1 cellular context compared by ENCODE assay signal in the genomic region with DNA sequence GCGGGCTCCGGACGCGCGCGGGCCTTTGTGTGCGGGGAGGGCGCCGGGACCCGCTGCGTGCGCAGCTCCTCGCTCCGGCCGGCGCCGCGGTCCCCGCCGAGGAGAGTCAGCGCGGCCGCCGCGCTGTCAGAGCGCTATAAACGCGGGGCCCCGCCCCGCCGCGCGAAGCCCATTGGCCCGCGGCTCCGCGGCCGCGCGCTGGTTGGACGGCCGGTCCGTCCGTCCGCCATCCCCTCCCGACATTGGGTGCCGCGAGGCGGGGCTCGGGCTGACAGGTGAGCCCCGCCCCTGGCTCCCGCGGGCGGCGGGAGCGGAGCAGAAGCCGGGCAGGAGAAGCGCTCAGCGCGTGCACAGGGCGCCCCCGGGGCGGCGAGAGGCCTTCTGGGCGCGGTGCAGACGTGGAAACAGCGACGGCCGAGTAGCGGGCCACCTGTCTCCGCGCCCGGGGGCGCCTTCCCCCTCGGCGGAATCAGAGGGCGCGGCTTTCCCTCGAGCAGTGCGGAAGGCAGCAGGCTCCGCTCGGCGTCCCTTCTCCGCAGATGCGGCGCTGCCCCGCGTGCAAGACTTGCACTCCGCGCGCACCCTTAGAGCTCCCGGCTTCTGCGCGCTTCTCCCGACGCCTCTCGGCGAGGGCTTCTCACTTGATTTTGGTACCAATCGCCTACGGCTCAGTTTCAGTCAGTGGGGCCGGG.
TF ChIP-seq lines count a peak whose summit lies in the region.

A gene with protein sequence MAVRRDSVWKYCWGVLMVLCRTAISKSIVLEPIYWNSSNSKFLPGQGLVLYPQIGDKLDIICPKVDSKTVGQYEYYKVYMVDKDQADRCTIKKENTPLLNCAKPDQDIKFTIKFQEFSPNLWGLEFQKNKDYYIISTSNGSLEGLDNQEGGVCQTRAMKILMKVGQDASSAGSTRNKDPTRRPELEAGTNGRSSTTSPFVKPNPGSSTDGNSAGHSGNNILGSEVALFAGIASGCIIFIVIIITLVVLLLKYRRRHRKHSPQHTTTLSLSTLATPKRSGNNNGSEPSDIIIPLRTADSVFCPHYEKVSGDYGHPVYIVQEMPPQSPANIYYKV (minus strand): TSS at position 111 of the 692 bp plus-strand sequence. CDS start 698 bp downstream, outside the sequence.

TF ChIP-seq in K562, 482 proteins besides CTCF, POLR2A, EP300 and RAD21 (continued from another document and continues in another):
- TF ChIP-seq ZNF785 (CRISPR knock-in tag; IDR thresholded peaks at IDR 0.05) (no peak), RB1 (IDR thresholded peaks at IDR 0.05; ENCODE audit: low read depth) (peak; percentile 30; the same call in 1 of the 2 replicates), HDAC8 (tag; IDR thresholded peaks at IDR 0.05) (no peak), PHF20 (IDR thresholded peaks at IDR 0.05; ENCODE audit: partially characterized antibody) (no peak), SAP30 (IDR thresholded peaks at IDR 0.05; ENCODE audit: borderline replicate concordance, insufficient read depth, low read depth, low read length, poor library complexity, severe bottlenecking) (no peak), ATF7 (IDR thresholded peaks at IDR 0.05) (no peak), PHTF2 (CRISPR knock-in tag; IDR thresholded peaks at IDR 0.05) (no peak), POLR3G (IDR thresholded peaks at IDR 0.05; ENCODE audit: extremely low read depth, insufficient read length, insufficient replicate concordance) (no peak), ZNF707 (CRISPR knock-in tag; conservative IDR thresholded peaks at IDR 0.05) (no peak), TBP (optimal IDR thresholded peaks at IDR 0.05; ENCODE audit: low read depth, low read length) (peak; percentile 62), KDM2B (CRISPR knock-in tag; IDR thresholded peaks at IDR 0.05) (peak; percentile 59; the same call in 1 of the 2 replicates), PCBP2 (IDR thresholded peaks at IDR 0.05; ENCODE audit: low read depth, low read length, poor library complexity, severe bottlenecking) (no peak), POLR2G (IDR thresholded peaks at IDR 0.05; ENCODE audit: low read depth, low read length) (peak; percentile 78), HDAC3 (IDR thresholded peaks at IDR 0.05; ENCODE audit: borderline replicate concordance, partially characterized antibody) (no peak), ZBTB26 (CRISPR knock-in tag; IDR thresholded peaks at IDR 0.05) (no peak), ADNP (tag; IDR thresholded peaks at IDR 0.05) (no peak), PPARD (CRISPR knock-in tag; IDR thresholded peaks at IDR 0.05) (no peak), HDAC6 (IDR thresholded peaks at IDR 0.05; ENCODE audit: low read depth, low read length) (no peak), CHD2 (IDR thresholded peaks at IDR 0.05; ENCODE audit: low read depth, low read length) (peak; percentile 78), ZNF146 (CRISPR knock-in tag; IDR thresholded peaks at IDR 0.05; ENCODE audit: unreplicated experiment) (no peak), KDM5B (IDR thresholded peaks at IDR 0.05; ENCODE audit: insufficient replicate concordance, low read depth, low read length) (peak; percentile 22), ZNF79 (CRISPR knock-in tag; IDR thresholded peaks at IDR 0.05; ENCODE audit: low read depth) (no peak), FOS (IDR thresholded peaks at IDR 0.05; ENCODE audit: extremely low read depth, insufficient read length) (peak; percentile 95), TFAP4 (CRISPR knock-in tag; IDR thresholded peaks at IDR 0.05; ENCODE audit: borderline replicate concordance) (0 out of 2 replicates have a peak, but pooled peaks have one; percentile 7), GATAD2B (IDR thresholded peaks at IDR 0.05; ENCODE audit: borderline replicate concordance) (no peak), ZBTB40 (IDR thresholded peaks at IDR 0.05) (no peak), ZBTB40 (CRISPR knock-in tag; IDR thresholded peaks at IDR 0.05) (no peak), NFE2 (IDR thresholded peaks at IDR 0.05; ENCODE audit: low read depth) (no peak), ZNF12 (CRISPR knock-in tag; IDR thresholded peaks at IDR 0.05) (no peak), MTA3 (IDR thresholded peaks at IDR 0.05; ENCODE audit: borderline replicate concordance) (peak; percentile 55; the same call in 1 of the 2 replicates), SP1 (CRISPR knock-in tag; IDR thresholded peaks at IDR 0.05) (no peak), HDGF (IDR thresholded peaks at IDR 0.05) (no peak)
- TF ChIP-seq, protein P1, sequence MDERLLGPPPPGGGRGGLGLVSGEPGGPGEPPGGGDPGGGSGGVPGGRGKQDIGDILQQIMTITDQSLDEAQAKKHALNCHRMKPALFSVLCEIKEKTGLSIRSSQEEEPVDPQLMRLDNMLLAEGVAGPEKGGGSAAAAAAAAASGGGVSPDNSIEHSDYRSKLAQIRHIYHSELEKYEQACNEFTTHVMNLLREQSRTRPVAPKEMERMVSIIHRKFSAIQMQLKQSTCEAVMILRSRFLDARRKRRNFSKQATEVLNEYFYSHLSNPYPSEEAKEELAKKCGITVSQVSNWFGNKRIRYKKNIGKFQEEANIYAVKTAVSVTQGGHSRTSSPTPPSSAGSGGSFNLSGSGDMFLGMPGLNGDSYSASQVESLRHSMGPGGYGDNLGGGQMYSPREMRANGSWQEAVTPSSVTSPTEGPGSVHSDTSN (CRISPR knock-in tag; IDR thresholded peaks at IDR 0.05; ENCODE audit: low read depth): peak; percentile 37; the same call in 1 of the 2 replicates
- TF ChIP-seq, protein P1 (tag; conservative IDR thresholded peaks at IDR 0.05; ENCODE audit: low read depth): no peak
- TF ChIP-seq, protein P2, sequence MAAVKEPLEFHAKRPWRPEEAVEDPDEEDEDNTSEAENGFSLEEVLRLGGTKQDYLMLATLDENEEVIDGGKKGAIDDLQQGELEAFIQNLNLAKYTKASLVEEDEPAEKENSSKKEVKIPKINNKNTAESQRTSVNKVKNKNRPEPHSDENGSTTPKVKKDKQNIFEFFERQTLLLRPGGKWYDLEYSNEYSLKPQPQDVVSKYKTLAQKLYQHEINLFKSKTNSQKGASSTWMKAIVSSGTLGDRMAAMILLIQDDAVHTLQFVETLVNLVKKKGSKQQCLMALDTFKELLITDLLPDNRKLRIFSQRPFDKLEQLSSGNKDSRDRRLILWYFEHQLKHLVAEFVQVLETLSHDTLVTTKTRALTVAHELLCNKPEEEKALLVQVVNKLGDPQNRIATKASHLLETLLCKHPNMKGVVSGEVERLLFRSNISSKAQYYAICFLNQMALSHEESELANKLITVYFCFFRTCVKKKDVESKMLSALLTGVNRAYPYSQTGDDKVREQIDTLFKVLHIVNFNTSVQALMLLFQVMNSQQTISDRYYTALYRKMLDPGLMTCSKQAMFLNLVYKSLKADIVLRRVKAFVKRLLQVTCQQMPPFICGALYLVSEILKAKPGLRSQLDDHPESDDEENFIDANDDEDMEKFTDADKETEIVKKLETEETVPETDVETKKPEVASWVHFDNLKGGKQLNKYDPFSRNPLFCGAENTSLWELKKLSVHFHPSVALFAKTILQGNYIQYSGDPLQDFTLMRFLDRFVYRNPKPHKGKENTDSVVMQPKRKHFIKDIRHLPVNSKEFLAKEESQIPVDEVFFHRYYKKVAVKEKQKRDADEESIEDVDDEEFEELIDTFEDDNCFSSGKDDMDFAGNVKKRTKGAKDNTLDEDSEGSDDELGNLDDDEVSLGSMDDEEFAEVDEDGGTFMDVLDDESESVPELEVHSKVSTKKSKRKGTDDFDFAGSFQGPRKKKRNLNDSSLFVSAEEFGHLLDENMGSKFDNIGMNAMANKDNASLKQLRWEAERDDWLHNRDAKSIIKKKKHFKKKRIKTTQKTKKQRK (IDR thresholded peaks at IDR 0.05; ENCODE audit: borderline replicate concordance, low read depth, low read length): peak; percentile 41; the same call in 1 of the 2 replicates
- TF ChIP-seq, protein P3, sequence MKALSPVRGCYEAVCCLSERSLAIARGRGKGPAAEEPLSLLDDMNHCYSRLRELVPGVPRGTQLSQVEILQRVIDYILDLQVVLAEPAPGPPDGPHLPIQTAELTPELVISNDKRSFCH (CRISPR knock-in tag; IDR thresholded peaks at IDR 0.05): no peak
- TF ChIP-seq, protein P3 (tag; IDR thresholded peaks at IDR 0.05): no peak
- TF ChIP-seq, protein P4, sequence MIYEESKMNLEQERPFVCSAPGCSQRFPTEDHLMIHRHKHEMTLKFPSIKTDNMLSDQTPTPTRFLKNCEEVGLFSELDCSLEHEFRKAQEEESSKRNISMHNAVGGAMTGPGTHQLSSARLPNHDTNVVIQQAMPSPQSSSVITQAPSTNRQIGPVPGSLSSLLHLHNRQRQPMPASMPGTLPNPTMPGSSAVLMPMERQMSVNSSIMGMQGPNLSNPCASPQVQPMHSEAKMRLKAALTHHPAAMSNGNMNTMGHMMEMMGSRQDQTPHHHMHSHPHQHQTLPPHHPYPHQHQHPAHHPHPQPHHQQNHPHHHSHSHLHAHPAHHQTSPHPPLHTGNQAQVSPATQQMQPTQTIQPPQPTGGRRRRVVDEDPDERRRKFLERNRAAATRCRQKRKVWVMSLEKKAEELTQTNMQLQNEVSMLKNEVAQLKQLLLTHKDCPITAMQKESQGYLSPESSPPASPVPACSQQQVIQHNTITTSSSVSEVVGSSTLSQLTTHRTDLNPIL (CRISPR knock-in tag; IDR thresholded peaks at IDR 0.05): no peak
